ENCODE assay signal across 1 cellular context in the genomic region with DNA sequence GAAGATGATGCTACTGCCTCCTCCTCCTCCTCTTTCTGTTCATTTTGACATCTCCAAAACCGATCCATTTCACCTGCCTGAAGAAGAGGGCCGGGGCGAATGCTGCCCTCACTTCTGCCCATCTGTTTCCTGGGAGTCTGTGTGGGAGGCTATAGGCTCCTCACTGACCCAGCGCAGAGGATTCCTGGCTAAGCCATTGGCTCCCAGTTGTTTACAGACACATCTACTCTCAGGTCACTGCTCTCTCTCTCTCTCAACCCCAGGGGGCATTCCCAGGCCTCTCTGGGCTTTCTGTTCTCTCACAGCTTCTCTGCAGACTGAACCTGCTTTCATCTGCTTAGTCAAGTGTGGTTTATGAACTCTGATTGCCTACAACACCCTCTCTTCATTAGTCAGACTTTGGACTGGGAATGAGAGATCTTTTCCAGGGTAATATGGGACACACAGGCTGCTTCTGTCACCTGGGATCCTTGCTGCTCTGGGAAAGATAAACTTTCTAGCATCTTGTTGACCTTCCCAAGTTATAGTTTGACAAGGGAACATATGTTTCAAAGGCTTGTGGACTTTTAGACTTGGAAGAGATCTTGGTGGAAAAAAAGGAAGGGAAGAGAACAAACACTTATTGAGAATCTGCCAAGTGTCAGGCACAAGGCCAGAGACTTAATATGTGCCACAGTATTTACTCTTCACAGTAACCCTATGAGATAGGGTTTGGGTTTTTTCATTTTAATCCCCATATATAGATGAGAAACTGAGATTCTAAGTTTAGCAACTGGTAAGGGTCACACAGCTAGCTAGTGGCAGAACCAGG.
A peak's percentile ranks its signal among the peaks of the same experiment; 100 is the strongest.
TF ChIP-seq lines count a peak whose summit lies in the region.

No MANE protein-coding gene starts in this region.

TF ChIP-seq in GM12878, 131 proteins besides CTCF, POLR2A, EP300 and RAD21 (continued from another document and continues in another):
- TF ChIP-seq, protein P1, sequence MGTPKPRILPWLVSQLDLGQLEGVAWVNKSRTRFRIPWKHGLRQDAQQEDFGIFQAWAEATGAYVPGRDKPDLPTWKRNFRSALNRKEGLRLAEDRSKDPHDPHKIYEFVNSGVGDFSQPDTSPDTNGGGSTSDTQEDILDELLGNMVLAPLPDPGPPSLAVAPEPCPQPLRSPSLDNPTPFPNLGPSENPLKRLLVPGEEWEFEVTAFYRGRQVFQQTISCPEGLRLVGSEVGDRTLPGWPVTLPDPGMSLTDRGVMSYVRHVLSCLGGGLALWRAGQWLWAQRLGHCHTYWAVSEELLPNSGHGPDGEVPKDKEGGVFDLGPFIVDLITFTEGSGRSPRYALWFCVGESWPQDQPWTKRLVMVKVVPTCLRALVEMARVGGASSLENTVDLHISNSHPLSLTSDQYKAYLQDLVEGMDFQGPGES (IDR thresholded peaks at IDR 0.05): no peak
- TF ChIP-seq GABPA (IDR thresholded peaks at IDR 0.05; ENCODE audit: low read depth) (no peak), SP1 (IDR thresholded peaks at IDR 0.05; ENCODE audit: low read depth, low read length) (peak; percentile 65), SMAD1 (IDR thresholded peaks at IDR 0.05; ENCODE audit: low read depth, partially characterized antibody) (no peak), BHLHE40 (IDR thresholded peaks at IDR 0.05; ENCODE audit: borderline replicate concordance in 1 of 2, low read depth in 2 of 2, low read length in 1 of 2) (peak; percentile 59 to 65), BMI1 (IDR thresholded peaks at IDR 0.05; ENCODE audit: borderline replicate concordance) (peak; percentile 24; the same call in 1 of the 2 replicates), NRF1 (conservative IDR thresholded peaks at IDR 0.05; ENCODE audit: low read depth, low read length) (no peak), SIX5 (IDR thresholded peaks at IDR 0.05; ENCODE audit: low read depth, low read length, severe bottlenecking) (no peak), TCF12 (IDR thresholded peaks at IDR 0.05; ENCODE audit: low read depth, low read length) (peak; percentile 95), NBN (IDR thresholded peaks at IDR 0.05) (peak; percentile 70), YY1 (IDR thresholded peaks at IDR 0.05; ENCODE audit: low read depth, low read length) (peak; percentile 68; the same call in 1 of the 2 replicates), EZH2 (IDR thresholded peaks at IDR 0.05; ENCODE audit: borderline replicate concordance, control insufficient read depth, low read depth, low read length) (no peak), SPI1 (IDR thresholded peaks at IDR 0.05; ENCODE audit: borderline replicate concordance, insufficient read depth, low read depth, low read length) (no peak), RB1 (IDR thresholded peaks at IDR 0.05; ENCODE audit: borderline replicate concordance) (no peak), NFXL1 (IDR thresholded peaks at IDR 0.05; ENCODE audit: borderline replicate concordance) (no peak), ZNF217 (IDR thresholded peaks at IDR 0.05) (no peak; the same call in 1 of the 2 replicates), NFYA (IDR thresholded peaks at IDR 0.05; ENCODE audit: borderline replicate concordance, low read depth, low read length) (no peak), PML (IDR thresholded peaks at IDR 0.05; ENCODE audit: low read length) (no peak; the same call in 1 of the 2 replicates), FOXM1 (IDR thresholded peaks at IDR 0.05; ENCODE audit: low read depth, low read length) (peak; percentile 64), WRNIP1 (IDR thresholded peaks at IDR 0.05; ENCODE audit: borderline replicate concordance, low read depth, low read length) (no peak), ETV6 (conservative IDR thresholded peaks at IDR 0.05 in 1 of 2, IDR thresholded peaks at IDR 0.05 in 1 of 2; ENCODE audit: borderline replicate concordance in 1 of 2, low read depth in 1 of 2) (peak in 1 of 2 experiments; percentile 80; a peak in 2 of 4 replicates), ZNF24 (IDR thresholded peaks at IDR 0.05) (peak; percentile 45; the same call in 1 of the 2 replicates), STAT1 (conservative IDR thresholded peaks at IDR 0.05) (peak; percentile 27; the same call in 1 of the 2 replicates), ZZZ3 (IDR thresholded peaks at IDR 0.05; ENCODE audit: control insufficient read depth, insufficient read length, low read depth) (no peak), EGR1 (IDR thresholded peaks at IDR 0.05; ENCODE audit: borderline replicate concordance in 1 of 2, low read depth in 2 of 2, low read length in 2 of 2) (no peak), ASH2L (IDR thresholded peaks at IDR 0.05; ENCODE audit: borderline replicate concordance, low read depth) (peak; percentile 11; the same call in 1 of the 2 replicates), NR2C2 (IDR thresholded peaks at IDR 0.05; ENCODE audit: borderline replicate concordance, control insufficient read depth, insufficient read length, low read depth) (no peak), EED (IDR thresholded peaks at IDR 0.05; ENCODE audit: low read depth) (peak; percentile 91), MYB (IDR thresholded peaks at IDR 0.05; ENCODE audit: borderline replicate concordance, low read depth, low read length) (0 out of 2 replicates have a peak, but pooled peaks have one; percentile 30), BACH1 (IDR thresholded peaks at IDR 0.05; ENCODE audit: borderline replicate concordance) (peak; percentile 20; the same call in 1 of the 2 replicates), FOXK2 (IDR thresholded peaks at IDR 0.05) (peak; percentile 88), MTA2 (IDR thresholded peaks at IDR 0.05; ENCODE audit: low read depth) (peak; percentile 89), KAT2A (conservative IDR thresholded peaks at IDR 0.05; ENCODE audit: control insufficient read depth, low read depth, low read length) (no peak)
- TF ChIP-seq, protein P2, sequence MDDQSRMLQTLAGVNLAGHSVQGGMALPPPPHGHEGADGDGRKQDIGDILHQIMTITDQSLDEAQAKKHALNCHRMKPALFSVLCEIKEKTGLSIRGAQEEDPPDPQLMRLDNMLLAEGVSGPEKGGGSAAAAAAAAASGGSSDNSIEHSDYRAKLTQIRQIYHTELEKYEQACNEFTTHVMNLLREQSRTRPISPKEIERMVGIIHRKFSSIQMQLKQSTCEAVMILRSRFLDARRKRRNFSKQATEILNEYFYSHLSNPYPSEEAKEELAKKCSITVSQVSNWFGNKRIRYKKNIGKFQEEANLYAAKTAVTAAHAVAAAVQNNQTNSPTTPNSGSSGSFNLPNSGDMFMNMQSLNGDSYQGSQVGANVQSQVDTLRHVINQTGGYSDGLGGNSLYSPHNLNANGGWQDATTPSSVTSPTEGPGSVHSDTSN (IDR thresholded peaks at IDR 0.05; ENCODE audit: insufficient replicate concordance, low read depth, low read length): peak; percentile 41
- TF ChIP-seq, protein P3, sequence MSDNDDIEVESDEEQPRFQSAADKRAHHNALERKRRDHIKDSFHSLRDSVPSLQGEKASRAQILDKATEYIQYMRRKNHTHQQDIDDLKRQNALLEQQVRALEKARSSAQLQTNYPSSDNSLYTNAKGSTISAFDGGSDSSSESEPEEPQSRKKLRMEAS (IDR thresholded peaks at IDR 0.05; ENCODE audit: low read depth, low read length): 0 out of 2 replicates have a peak, but pooled peaks have one; percentile 30
- TF ChIP-seq, protein P4, sequence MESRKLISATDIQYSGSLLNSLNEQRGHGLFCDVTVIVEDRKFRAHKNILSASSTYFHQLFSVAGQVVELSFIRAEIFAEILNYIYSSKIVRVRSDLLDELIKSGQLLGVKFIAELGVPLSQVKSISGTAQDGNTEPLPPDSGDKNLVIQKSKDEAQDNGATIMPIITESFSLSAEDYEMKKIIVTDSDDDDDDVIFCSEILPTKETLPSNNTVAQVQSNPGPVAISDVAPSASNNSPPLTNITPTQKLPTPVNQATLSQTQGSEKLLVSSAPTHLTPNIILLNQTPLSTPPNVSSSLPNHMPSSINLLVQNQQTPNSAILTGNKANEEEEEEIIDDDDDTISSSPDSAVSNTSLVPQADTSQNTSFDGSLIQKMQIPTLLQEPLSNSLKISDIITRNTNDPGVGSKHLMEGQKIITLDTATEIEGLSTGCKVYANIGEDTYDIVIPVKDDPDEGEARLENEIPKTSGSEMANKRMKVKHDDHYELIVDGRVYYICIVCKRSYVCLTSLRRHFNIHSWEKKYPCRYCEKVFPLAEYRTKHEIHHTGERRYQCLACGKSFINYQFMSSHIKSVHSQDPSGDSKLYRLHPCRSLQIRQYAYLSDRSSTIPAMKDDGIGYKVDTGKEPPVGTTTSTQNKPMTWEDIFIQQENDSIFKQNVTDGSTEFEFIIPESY (IDR thresholded peaks at IDR 0.05): no peak
- TF ChIP-seq, protein P5, sequence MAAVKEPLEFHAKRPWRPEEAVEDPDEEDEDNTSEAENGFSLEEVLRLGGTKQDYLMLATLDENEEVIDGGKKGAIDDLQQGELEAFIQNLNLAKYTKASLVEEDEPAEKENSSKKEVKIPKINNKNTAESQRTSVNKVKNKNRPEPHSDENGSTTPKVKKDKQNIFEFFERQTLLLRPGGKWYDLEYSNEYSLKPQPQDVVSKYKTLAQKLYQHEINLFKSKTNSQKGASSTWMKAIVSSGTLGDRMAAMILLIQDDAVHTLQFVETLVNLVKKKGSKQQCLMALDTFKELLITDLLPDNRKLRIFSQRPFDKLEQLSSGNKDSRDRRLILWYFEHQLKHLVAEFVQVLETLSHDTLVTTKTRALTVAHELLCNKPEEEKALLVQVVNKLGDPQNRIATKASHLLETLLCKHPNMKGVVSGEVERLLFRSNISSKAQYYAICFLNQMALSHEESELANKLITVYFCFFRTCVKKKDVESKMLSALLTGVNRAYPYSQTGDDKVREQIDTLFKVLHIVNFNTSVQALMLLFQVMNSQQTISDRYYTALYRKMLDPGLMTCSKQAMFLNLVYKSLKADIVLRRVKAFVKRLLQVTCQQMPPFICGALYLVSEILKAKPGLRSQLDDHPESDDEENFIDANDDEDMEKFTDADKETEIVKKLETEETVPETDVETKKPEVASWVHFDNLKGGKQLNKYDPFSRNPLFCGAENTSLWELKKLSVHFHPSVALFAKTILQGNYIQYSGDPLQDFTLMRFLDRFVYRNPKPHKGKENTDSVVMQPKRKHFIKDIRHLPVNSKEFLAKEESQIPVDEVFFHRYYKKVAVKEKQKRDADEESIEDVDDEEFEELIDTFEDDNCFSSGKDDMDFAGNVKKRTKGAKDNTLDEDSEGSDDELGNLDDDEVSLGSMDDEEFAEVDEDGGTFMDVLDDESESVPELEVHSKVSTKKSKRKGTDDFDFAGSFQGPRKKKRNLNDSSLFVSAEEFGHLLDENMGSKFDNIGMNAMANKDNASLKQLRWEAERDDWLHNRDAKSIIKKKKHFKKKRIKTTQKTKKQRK (IDR thresholded peaks at IDR 0.05; ENCODE audit: low read depth, low read length): no peak
- TF ChIP-seq, protein P6, sequence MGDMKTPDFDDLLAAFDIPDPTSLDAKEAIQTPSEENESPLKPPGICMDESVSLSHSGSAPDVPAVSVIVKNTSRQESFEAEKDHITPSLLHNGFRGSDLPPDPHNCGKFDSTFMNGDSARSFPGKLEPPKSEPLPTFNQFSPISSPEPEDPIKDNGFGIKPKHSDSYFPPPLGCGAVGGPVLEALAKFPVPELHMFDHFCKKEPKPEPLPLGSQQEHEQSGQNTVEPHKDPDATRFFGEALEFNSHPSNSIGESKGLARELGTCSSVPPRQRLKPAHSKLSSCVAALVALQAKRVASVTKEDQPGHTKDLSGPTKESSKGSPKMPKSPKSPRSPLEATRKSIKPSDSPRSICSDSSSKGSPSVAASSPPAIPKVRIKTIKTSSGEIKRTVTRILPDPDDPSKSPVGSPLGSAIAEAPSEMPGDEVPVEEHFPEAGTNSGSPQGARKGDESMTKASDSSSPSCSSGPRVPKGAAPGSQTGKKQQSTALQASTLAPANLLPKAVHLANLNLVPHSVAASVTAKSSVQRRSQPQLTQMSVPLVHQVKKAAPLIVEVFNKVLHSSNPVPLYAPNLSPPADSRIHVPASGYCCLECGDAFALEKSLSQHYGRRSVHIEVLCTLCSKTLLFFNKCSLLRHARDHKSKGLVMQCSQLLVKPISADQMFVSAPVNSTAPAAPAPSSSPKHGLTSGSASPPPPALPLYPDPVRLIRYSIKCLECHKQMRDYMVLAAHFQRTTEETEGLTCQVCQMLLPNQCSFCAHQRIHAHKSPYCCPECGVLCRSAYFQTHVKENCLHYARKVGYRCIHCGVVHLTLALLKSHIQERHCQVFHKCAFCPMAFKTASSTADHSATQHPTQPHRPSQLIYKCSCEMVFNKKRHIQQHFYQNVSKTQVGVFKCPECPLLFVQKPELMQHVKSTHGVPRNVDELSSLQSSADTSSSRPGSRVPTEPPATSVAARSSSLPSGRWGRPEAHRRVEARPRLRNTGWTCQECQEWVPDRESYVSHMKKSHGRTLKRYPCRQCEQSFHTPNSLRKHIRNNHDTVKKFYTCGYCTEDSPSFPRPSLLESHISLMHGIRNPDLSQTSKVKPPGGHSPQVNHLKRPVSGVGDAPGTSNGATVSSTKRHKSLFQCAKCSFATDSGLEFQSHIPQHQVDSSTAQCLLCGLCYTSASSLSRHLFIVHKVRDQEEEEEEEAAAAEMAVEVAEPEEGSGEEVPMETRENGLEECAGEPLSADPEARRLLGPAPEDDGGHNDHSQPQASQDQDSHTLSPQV (IDR thresholded peaks at IDR 0.05): peak; percentile 46; the same call in 1 of the 2 replicates
- TF ChIP-seq, protein P7, sequence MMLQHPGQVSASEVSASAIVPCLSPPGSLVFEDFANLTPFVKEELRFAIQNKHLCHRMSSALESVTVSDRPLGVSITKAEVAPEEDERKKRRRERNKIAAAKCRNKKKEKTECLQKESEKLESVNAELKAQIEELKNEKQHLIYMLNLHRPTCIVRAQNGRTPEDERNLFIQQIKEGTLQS (IDR thresholded peaks at IDR 0.05; ENCODE audit: borderline replicate concordance, extremely low read depth, low read depth, low read length): no peak
- TF ChIP-seq, protein P8, sequence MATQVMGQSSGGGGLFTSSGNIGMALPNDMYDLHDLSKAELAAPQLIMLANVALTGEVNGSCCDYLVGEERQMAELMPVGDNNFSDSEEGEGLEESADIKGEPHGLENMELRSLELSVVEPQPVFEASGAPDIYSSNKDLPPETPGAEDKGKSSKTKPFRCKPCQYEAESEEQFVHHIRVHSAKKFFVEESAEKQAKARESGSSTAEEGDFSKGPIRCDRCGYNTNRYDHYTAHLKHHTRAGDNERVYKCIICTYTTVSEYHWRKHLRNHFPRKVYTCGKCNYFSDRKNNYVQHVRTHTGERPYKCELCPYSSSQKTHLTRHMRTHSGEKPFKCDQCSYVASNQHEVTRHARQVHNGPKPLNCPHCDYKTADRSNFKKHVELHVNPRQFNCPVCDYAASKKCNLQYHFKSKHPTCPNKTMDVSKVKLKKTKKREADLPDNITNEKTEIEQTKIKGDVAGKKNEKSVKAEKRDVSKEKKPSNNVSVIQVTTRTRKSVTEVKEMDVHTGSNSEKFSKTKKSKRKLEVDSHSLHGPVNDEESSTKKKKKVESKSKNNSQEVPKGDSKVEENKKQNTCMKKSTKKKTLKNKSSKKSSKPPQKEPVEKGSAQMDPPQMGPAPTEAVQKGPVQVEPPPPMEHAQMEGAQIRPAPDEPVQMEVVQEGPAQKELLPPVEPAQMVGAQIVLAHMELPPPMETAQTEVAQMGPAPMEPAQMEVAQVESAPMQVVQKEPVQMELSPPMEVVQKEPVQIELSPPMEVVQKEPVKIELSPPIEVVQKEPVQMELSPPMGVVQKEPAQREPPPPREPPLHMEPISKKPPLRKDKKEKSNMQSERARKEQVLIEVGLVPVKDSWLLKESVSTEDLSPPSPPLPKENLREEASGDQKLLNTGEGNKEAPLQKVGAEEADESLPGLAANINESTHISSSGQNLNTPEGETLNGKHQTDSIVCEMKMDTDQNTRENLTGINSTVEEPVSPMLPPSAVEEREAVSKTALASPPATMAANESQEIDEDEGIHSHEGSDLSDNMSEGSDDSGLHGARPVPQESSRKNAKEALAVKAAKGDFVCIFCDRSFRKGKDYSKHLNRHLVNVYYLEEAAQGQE (IDR thresholded peaks at IDR 0.05; ENCODE audit: low read depth, low read length): no peak
